Comparison of ENCODE assay signal across 8 cellular contexts in the genomic region with DNA sequence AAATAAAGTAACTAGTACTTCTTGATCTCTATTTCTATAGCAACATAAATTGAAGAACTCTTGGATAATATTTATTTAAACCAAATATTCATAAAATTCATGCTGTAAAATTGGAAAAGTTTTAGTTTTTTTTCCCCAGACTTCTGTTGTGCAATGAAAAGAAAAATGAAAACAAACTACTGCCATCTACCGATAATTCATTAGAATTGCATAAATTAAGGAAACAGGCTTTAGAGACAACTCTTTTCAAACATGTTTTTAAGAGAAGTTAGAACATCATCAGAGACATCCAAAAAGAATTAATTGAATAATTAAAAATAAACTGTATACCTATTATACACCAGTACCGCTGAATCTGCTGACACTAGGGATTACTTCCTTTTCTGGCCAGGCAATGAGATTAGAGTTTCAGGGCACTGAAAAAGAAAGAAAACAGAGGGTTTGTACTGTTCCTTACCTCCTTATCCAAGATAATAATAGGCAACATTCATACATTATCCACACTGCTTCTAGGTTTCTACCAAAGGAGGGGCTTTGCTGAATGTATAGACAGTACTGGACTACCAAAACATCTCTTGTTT. TPM values are rescaled to one million over a fixed set of nuclear protein-coding genes. Genes with fewer than 3 reads are reported as not detected.
DNase-seq lines count a peak whose midpoint lies in the region; ATAC-seq, FAIRE-seq and TF ChIP-seq lines count a peak whose summit lies in the region.

No MANE protein-coding gene starts in this region.

- no peak overlapping the region for H3K27ac ChIP-seq in AG04450 (ENCODE audit: low read depth, low read length)

- DNase-seq in AG04450 (ENCODE audit: low read depth, low spot score) (no peak), GM19239 (ENCODE audit: insufficient read length, low spot score) (no peak), SKM-1 (lab: John Stamatoyannopoulos, UW; ENCODE audit: unreplicated experiment) (peak; percentile 13), germinal center (ENCODE audit: low spot score) (peak; percentile 13), type B pancreatic cell (ENCODE audit: extremely low spot score, unreplicated experiment) (no peak)
- no peak for DNase-seq in effector memory CD8-positive, alpha-beta T cell

- CTCF ChIA-PET in AG04450 (lab: Charles Lee) = interaction anchor here (0.8 to 1.8 kb wide), 3 partner anchors 43 to 905 kb away, joined by 3 to 4 read pairs (median 3); no protein-coding TSS in a partner anchor

- H3K4me1 Mint-ChIP-seq in type B pancreatic cell (ENCODE audit: unreplicated experiment) = peaks cover 12% of the 10 kb centered on the region
- H3K4me1 Mint-ChIP-seq in effector memory CD8-positive, alpha-beta T cell (ENCODE audit: low read depth in 2 of 2) = peaks cover 5 to 8% of the 10 kb centered on the region in 2 donors

- no peaks in the 10 kb centered on the region for H3K9me3 ChIP-seq in AG04450 (ENCODE audit: control insufficient read depth, insufficient read depth, low read length)

- no peaks in the 10 kb centered on the region for H3K9me3 Mint-ChIP-seq in type B pancreatic cell
- no peaks in the 10 kb centered on the region for H3K9me3 Mint-ChIP-seq in effector memory CD8-positive, alpha-beta T cell

- H3K4me3 ChIP-seq in AG04450 (ENCODE audit: low read depth, low read length) = no peak overlapping the region

- POLR2A ChIA-PET in AG04450 (lab: Yijun Ruan, JAX) = no interaction called here

- H3K27me3 Mint-ChIP-seq in type B pancreatic cell = no peaks in the 10 kb centered on the region
- no peaks in the 10 kb centered on the region for H3K27me3 Mint-ChIP-seq in effector memory CD8-positive, alpha-beta T cell

- TF ChIP-seq CTCF in AG04450 (IDR thresholded peaks at IDR 0.05; ENCODE audit: low read depth, low read length) = peak; percentile 50
- TF ChIP-seq CTCF in type B pancreatic cell (conservative IDR thresholded peaks at IDR 0.05) = peak; percentile 81

- no peak overlapping the region for H3K4me3 Mint-ChIP-seq in type B pancreatic cell
- H3K4me3 Mint-ChIP-seq in effector memory CD8-positive, alpha-beta T cell = no peak overlapping the region

- H3K36me3 Mint-ChIP-seq in type B pancreatic cell = no peaks in the 10 kb centered on the region
- H3K36me3 Mint-ChIP-seq in effector memory CD8-positive, alpha-beta T cell (ENCODE audit: insufficient read depth) = no peaks in the 10 kb centered on the region

- no peaks in the 10 kb centered on the region for H3K27me3 ChIP-seq in AG04450 (ENCODE audit: control insufficient read depth, insufficient read depth, low read length)

- H3K27ac Mint-ChIP-seq in type B pancreatic cell = no peak overlapping the region
- H3K27ac Mint-ChIP-seq in effector memory CD8-positive, alpha-beta T cell = no peak overlapping the region

- no peak for ATAC-seq in effector memory CD8-positive, alpha-beta T cell (replicated peaks)
- ATAC-seq in GM19035 (IDR thresholded peaks at IDR 0.05; ENCODE audit: unreplicated experiment) (no peak), HG02588 (IDR thresholded peaks at IDR 0.05; ENCODE audit: unreplicated experiment) (no peak)

- FAIRE-seq in GM19239 (lab: Jason Lieb, UNC) = peak; percentile 68

RNA-seq across cellular contexts. Expression of gene CCDC122, which starts 4.9 kb away (rescaled TPM):
- 1.6 and 1.7 TPM in 2 replicates for polyA plus RNA-seq in AG04450 (2011; rRNA removed)
- polyA minus RNA-seq in AG04450 (2011; rRNA and poly(A)+ RNA removed) = 0.74 and 1.1 TPM in 2 replicates
- 13.1 and 13.6 TPM in 2 replicates for total RNA-seq in type B pancreatic cell (ENCODE audit: low replicate concordance)

RNA-seq across cellular contexts. Expression of gene LACC1, which starts 5.1 kb away (rescaled TPM):
- polyA plus RNA-seq in AG04450 (2011; rRNA removed) = 9.0 and 11.7 TPM in 2 replicates
- 1.2 and 3.2 TPM in 2 replicates for polyA minus RNA-seq in AG04450 (2011; rRNA and poly(A)+ RNA removed)
- 4.4 and 11.8 TPM in 2 replicates for total RNA-seq in type B pancreatic cell (ENCODE audit: low replicate concordance)

Comparison
In these comparisons a context has a peak if more than half of its experiments do, and no peak if none do; other contexts are left out.
1. DNase-seq: peak in SKM-1 (single experiment) and germinal center (single experiment); none in AG04450 (single experiment), GM19239 (single experiment), type B pancreatic cell (single experiment) and effector memory CD8-positive, alpha-beta T cell (0 of 3).